ENCODE assay signal across 1 cellular context in the genomic region with DNA sequence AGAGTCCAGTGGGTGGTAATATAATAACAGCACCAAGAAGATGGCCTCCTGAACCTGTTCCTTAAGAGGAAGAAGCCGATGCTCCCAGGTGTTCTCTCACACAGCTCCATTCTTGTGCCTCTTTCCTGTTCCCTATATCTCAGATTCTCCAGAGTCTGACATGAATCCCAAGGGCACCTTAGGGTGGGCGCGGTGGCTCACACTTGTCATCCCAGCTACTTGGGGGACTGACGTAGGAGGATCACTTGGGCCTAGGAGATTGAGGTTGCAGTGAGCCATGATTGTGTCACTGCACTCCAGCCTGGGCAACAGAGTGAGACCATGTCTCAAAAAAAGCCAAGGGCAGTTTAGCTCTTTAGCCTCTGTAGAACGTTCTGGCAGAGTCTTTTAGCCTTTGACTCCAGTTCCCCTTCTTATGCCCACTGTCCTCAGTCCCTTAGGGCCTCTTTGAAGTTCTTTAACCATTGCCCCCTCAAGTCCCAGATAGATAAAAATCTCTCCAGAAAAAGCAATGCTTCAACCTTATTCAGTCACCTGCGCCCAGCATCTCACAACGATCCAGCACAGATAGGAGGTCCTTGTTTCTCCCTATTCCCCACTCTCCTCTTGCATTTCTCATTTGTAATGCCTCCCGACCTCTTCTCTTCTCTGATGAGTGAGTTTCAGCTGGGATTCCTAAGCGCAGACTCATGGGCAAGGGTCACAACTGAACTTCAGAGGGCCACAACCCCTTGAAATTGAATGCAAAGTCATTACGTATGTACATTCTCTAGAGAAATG.
TF ChIP-seq lines count a peak whose summit lies in the region.

No MANE protein-coding gene starts in this region.

TF ChIP-seq in A549, 52 proteins besides CTCF, POLR2A, EP300 and RAD21 (continued from another document):
- TF ChIP-seq, protein P1, sequence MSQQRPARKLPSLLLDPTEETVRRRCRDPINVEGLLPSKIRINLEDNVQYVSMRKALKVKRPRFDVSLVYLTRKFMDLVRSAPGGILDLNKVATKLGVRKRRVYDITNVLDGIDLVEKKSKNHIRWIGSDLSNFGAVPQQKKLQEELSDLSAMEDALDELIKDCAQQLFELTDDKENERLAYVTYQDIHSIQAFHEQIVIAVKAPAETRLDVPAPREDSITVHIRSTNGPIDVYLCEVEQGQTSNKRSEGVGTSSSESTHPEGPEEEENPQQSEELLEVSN (IDR thresholded peaks at IDR 0.05; ENCODE audit: borderline replicate concordance, low read depth): no peak
- TF ChIP-seq JUN (IDR thresholded peaks at IDR 0.05): no peak
- TF ChIP-seq RFX5 (IDR thresholded peaks at IDR 0.05): no peak
- no peak for TF ChIP-seq RNF2 (IDR thresholded peaks at IDR 0.05; ENCODE audit: borderline replicate concordance, low read depth)
- TF ChIP-seq, protein P2, sequence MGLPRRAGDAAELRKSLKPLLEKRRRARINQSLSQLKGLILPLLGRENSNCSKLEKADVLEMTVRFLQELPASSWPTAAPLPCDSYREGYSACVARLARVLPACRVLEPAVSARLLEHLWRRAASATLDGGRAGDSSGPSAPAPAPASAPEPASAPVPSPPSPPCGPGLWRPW (IDR thresholded peaks at IDR 0.05): no peak
- no peak for TF ChIP-seq CHD2 (IDR thresholded peaks at IDR 0.05; ENCODE audit: low read length, partially characterized antibody)
- TF ChIP-seq MAZ (IDR thresholded peaks at IDR 0.05; ENCODE audit: borderline replicate concordance, low read depth, low read length): no peak
- no peak for TF ChIP-seq CBX2 (IDR thresholded peaks at IDR 0.05; ENCODE audit: borderline replicate concordance, low read depth)
- TF ChIP-seq KDM1A (IDR thresholded peaks at IDR 0.05; ENCODE audit: low read depth): no peak
- TF ChIP-seq, protein P3, sequence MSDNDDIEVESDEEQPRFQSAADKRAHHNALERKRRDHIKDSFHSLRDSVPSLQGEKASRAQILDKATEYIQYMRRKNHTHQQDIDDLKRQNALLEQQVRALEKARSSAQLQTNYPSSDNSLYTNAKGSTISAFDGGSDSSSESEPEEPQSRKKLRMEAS (IDR thresholded peaks at IDR 0.05): no peak
TF ChIP-seq in A549: peak in this region for 0.
